Comparison of ENCODE assay signal across 18 cellular contexts in the genomic region with DNA sequence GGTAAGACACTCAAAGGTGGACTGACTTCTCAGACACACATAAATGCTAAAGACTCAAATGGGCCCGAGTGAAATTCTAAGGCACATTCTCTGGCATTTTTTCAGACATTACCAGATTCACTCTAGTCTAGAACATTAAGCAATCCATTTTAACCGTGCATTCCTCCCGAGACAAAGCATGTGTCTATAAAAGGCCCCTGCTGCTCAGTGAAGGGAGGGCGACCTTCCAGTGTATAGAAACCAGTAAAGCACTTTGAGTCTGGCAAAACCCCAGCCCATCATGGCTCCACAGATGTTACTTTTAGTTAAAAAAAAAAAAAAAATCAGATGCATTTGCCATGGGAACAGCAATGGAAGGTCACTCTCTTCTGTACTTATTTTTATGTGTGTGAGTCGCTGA.
DNase-seq lines count a peak whose midpoint lies in the region; ATAC-seq and TF ChIP-seq lines count a peak whose summit lies in the region.
"Had no signal": no experiment of that assay in that cellular context is flagged by ENCODE, and none has a peak within 500 bp of the region (broad histone marks: within the 10 kb centered on the region; RNA-seq: fewer than 3 reads in every experiment).

No MANE protein-coding gene starts in this region.

- no peak overlapping the region for H4K8ac ChIP-seq in neuronal stem cell (ENCODE audit: low read depth, low read length)

- H2AFZ ChIP-seq in neuronal stem cell (ENCODE audit: low read length) = peak overlapping the region; percentile 64

- H3K9me3 ChIP-seq in neuronal stem cell (replicated peaks in 1 of 2; ENCODE audit: control insufficient read depth in 2 of 2, insufficient read depth in 1 of 2, low read depth in 1 of 2, low read length in 2 of 2) = no peaks in the 10 kb centered on the region
- H3K9me3 ChIP-seq: psoas muscle, uterus had no signal

- peaks cover 0 to 9% of the 10 kb centered on the region in 2 donors for H3K4me1 ChIP-seq in neuronal stem cell (ENCODE audit: control insufficient read depth in 2 of 2, insufficient read depth in 1 of 2, low read depth in 1 of 2, low read length in 2 of 2)
- H3K4me1 ChIP-seq: psoas muscle, uterus had no signal

- no peaks in the 10 kb centered on the region for H3K36me3 ChIP-seq in neuronal stem cell (replicated peaks in 1 of 2; ENCODE audit: control insufficient read depth in 2 of 2, insufficient read depth in 2 of 2, low read length in 2 of 2)
- H3K36me3 ChIP-seq: uterus had no signal

- H3K4me2 ChIP-seq in neuronal stem cell (ENCODE audit: insufficient read depth, low read length, poor library complexity, severe bottlenecking) = no peak overlapping the region

- DNase-seq in AG20443 (ENCODE audit: low spot score) = peak; percentile 28
- DNase-seq in fibroblast of peridontal ligament (ENCODE audit: extremely low read depth) = peak; percentile 25
- DNase-seq in neuronal stem cell (ENCODE audit: low spot score) = peak; percentile 1
- no peak for DNase-seq in epidermal melanocyte (ENCODE audit: insufficient read length, low spot score)
- no peak for DNase-seq in left lobe of liver (ENCODE audit: low spot score)
- DNase-seq in stimulated activated naive CD4-positive, alpha-beta T cell (lab: John Stamatoyannopoulos, UW) = no peak
- DNase-seq: activated effector memory CD4-positive, alpha-beta T cell treated with Interleukin-2 at 50 U/mL for 16 hours; amygdala; dermis blood vessel endothelial cell; erythroblast; Kasumi-1; psoas muscle; SHP77; stimulated activated CD4-positive, alpha-beta T cell treated with anti-CD3 and anti-CD28 coated beads, Interleukin-15, amount 100 ng/mL, for 24 hours; T-helper 17 cell; uterus had no signal

- no peaks in the 10 kb centered on the region for H3K79me1 ChIP-seq in neuronal stem cell (ENCODE audit: low read depth, low read length)

- H2BK5ac ChIP-seq in neuronal stem cell (ENCODE audit: low read length) = no peak overlapping the region

- H3K9ac ChIP-seq in neuronal stem cell (ENCODE audit: low read depth, low read length, poor library complexity) = no peak overlapping the region

- peak overlapping the region; percentile 46 for H3K27ac ChIP-seq in neuronal stem cell (replicated peaks; ENCODE audit: low read length)
- H3K27ac ChIP-seq: psoas muscle had no signal

- no peak overlapping the region for H2BK12ac ChIP-seq in neuronal stem cell (ENCODE audit: low read length)

- H3K4me3 ChIP-seq in neuronal stem cell (ENCODE audit: low read length in 2 of 2) = peak overlapping the region in 1 of 2 donors; percentile 8
- H3K4me3 ChIP-seq: psoas muscle, uterus had no signal

- H3K14ac ChIP-seq in neuronal stem cell (ENCODE audit: low read length) = no peak overlapping the region

- H2AK5ac ChIP-seq in neuronal stem cell (ENCODE audit: low read depth, low read length) = no peak overlapping the region

- no CpG with 5 or more reads among the region's 5 CpGs for WGBS in neuronal stem cell (ENCODE audit: extremely low coverage in 2 of 2, insufficient read length in 2 of 2, insufficient replicate concordance in 1 of 2), 2 donors

- no peak overlapping the region for H2BK120ac ChIP-seq in neuronal stem cell (ENCODE audit: low read depth, low read length)

- ATAC-seq in SK-N-SH treated with all-trans-retinoic acid at 6 μM for 48 hours = peak; percentile 53; the same call in 2 of the 3 replicates
- no peak for ATAC-seq in left lobe of liver
- ATAC-seq in activated CD4-positive, CD25-positive, alpha-beta regulatory T cell treated with anti-CD3 and anti-CD28 coated beads, Interleukin-2, amount 50 U/mL, for 24 hours = no peak
- ATAC-seq: psoas muscle, T-helper 17 cell had no signal

- H3K18ac ChIP-seq in neuronal stem cell (ENCODE audit: low read length) = no peak overlapping the region

- H2BK15ac ChIP-seq in neuronal stem cell (ENCODE audit: low read length) = no peak overlapping the region

- H3K4ac ChIP-seq in neuronal stem cell (ENCODE audit: low read length) = no peak overlapping the region

- H3K23ac ChIP-seq in neuronal stem cell (ENCODE audit: low read depth, low read length, poor library complexity) = no peak overlapping the region

- no peaks in the 10 kb centered on the region for H3K27me3 ChIP-seq in neuronal stem cell (ENCODE audit: control insufficient read depth in 3 of 3, insufficient read depth in 3 of 3, low read depth in 1 of 3, low read length in 3 of 3)

- H4K91ac ChIP-seq in neuronal stem cell (ENCODE audit: low read depth, low read length, poor library complexity) = no peak overlapping the region

TF ChIP-seq in SK-N-SH treated with all-trans-retinoic acid at 6 μM for 48 hours, 23 proteins besides CTCF, POLR2A, EP300 and RAD21:
- TF ChIP-seq ZFP3 (CRISPR knock-in tag; IDR thresholded peaks at IDR 0.05) = no peak
- no peak for TF ChIP-seq ESRRG (CRISPR knock-in tag; IDR thresholded peaks at IDR 0.05)
- TF ChIP-seq BACH2 (CRISPR knock-in tag; IDR thresholded peaks at IDR 0.05; ENCODE audit: borderline replicate concordance) = no peak
- no peak for TF ChIP-seq ZNF70 (CRISPR knock-in tag; IDR thresholded peaks at IDR 0.05)

Comparison
In these comparisons a context has a peak if more than half of its experiments do, and no peak if none do; other contexts are left out.
1. DNase-seq: peak in AG20443 (single experiment), fibroblast of peridontal ligament (single experiment) and neuronal stem cell (single experiment); none in epidermal melanocyte (single experiment), left lobe of liver (single experiment) and stimulated activated naive CD4-positive, alpha-beta T cell (0 of 6).